Comparison of ENCODE assay signal across 9 cellular contexts in the genomic region with DNA sequence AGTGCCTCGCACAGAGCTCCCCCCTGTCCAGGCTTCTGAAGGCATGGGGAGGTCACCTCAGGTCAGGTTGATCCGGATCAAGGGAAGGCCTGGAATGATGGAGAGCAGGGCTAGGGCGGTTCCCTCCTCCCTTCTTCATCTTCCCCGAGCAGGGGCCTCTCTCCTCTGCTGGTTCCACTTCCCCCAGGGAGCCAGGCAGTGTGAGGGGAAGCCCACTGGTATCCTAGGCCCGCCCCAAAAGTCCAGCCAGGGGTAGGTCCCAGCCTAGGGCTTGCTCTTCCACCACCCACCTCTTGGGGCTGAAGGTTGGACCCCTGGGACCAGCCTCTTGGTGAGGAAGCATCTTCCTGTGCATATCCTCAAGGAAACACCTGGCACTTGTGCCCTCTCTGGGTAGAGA. TPM values are rescaled to one million over a fixed set of nuclear protein-coding genes. Genes with fewer than 3 reads are reported as not detected.
A peak's percentile ranks its signal among the peaks of the same experiment; 100 is the strongest.
DNase-seq lines count a peak whose midpoint lies in the region; ATAC-seq, FAIRE-seq and TF ChIP-seq lines count a peak whose summit lies in the region.
"Had no signal": no experiment of that assay in that cellular context is flagged by ENCODE, and none has a peak within 500 bp of the region (broad histone marks: within the 10 kb centered on the region; RNA-seq: fewer than 3 reads in every experiment).

No MANE protein-coding gene starts in this region.

- intact Hi-C loops in PC-9 (cut with micrococcal nuclease; ENCODE audit: unreplicated experiment) = no loop called here
- intact Hi-C loops in sciatic nerve (cut with DNase I) = no loop called here

- H3K9me2 ChIP-seq in PC-9 (ENCODE audit: insufficient read depth) = no peaks in the 10 kb centered on the region

- TF ChIP-seq CTCF in GM12872 (IDR thresholded peaks at IDR 0.05; ENCODE audit: insufficient read depth, low read depth, low read length) (0 out of 3 replicates have a peak, but pooled peaks have one; percentile 25), PC-9 (conservative IDR thresholded peaks at IDR 0.05) (no peak), fibroblast of lung (conservative IDR thresholded peaks at IDR 0.05 in 1 of 2, IDR thresholded peaks at IDR 0.05 in 1 of 2; ENCODE audit: low read depth in 1 of 2, low read length in 2 of 2) (no peak)

- H3K79me2 ChIP-seq in PC-9 (ENCODE audit: low read depth) (peaks cover 14% of the 10 kb centered on the region; the same call in 1 of the 2 replicates), fibroblast of lung (ENCODE audit: control insufficient read depth, insufficient read depth, low read length) (peaks cover 35% of the 10 kb centered on the region)

- H4K20me1 ChIP-seq in PC-9 (ENCODE audit: insufficient read depth) (peaks cover 15% of the 10 kb centered on the region; the same call in 1 of the 2 replicates), fibroblast of lung (ENCODE audit: control insufficient read depth, extremely low read depth, insufficient read depth, low read length) (no peaks in the 10 kb centered on the region)

- H2AFZ ChIP-seq in PC-9 (no peak overlapping the region), fibroblast of lung (ENCODE audit: low read length) (no peak overlapping the region)

- CTCF ChIA-PET in PC-9 (lab: Charles Lee) = no interaction called here

- H3K27me3 ChIP-seq in PC-9 (ENCODE audit: insufficient read depth, low read depth) = no peaks in the 10 kb centered on the region
- H3K27me3 ChIP-seq in fibroblast of lung (ENCODE audit: control insufficient read depth, insufficient read depth, low read length) = no peaks in the 10 kb centered on the region

- DNase-seq in PC-9 (no peak), fibroblast of lung (ENCODE audit: low read depth in 2 of 2) (no peak), sciatic nerve (ENCODE audit: low spot score) (peak; percentile 70), GM12892 (ENCODE audit: insufficient read length) (no peak), H54 (ENCODE audit: insufficient read length, low spot score) (no peak)

- FAIRE-seq in GM12892 (lab: Jason Lieb, UNC) = no peak
- no peak for FAIRE-seq in H54 (lab: Jason Lieb, UNC)

- BruUV-seq in PC-9 (replicated peaks; lab: Mats Ljungman, UMichigan) = TSS peak; percentile 48

- H3K36me3 ChIP-seq in PC-9 (ENCODE audit: low read depth) = no peaks in the 10 kb centered on the region
- H3K36me3 ChIP-seq in fibroblast of lung (ENCODE audit: control insufficient read depth, insufficient read depth, low read length) = peaks cover 28% of the 10 kb centered on the region

- H3K27ac ChIP-seq in PC-9 (no peak overlapping the region), fibroblast of lung (ENCODE audit: insufficient read depth, low read length) (peak overlapping the region; percentile 65)
- H3K27ac ChIP-seq: HL-60 had no signal

- H3K4me3 ChIP-seq in PC-9 (no peak overlapping the region), fibroblast of lung (replicated peaks in 1 of 4; ENCODE audit: control extremely low read depth in 1 of 4, insufficient read depth in 1 of 4, low read depth in 3 of 4, low read length in 4 of 4) (peak overlapping the region; percentile 73 to 82 (median 81))

- no peak for ATAC-seq in sciatic nerve
- no peak for ATAC-seq in GM19467 (IDR thresholded peaks at IDR 0.05; ENCODE audit: unreplicated experiment)
- ATAC-seq in HG02610 (IDR thresholded peaks at IDR 0.05; ENCODE audit: unreplicated experiment) = no peak

- peaks cover 23% of the 10 kb centered on the region; the same call in 1 of the 2 replicates for H3F3A ChIP-seq in PC-9 (ENCODE audit: insufficient read depth, low read depth)

- H3K9me3 ChIP-seq in PC-9 (ENCODE audit: insufficient read depth, low read depth) = no peaks in the 10 kb centered on the region
- no peaks in the 10 kb centered on the region for H3K9me3 ChIP-seq in fibroblast of lung (ENCODE audit: control insufficient read depth, insufficient read depth, low read depth, low read length)

- H3K4me1 ChIP-seq in PC-9 (replicated peaks; ENCODE audit: insufficient read depth) (peaks cover 36% of the 10 kb centered on the region), fibroblast of lung (ENCODE audit: control insufficient read depth, extremely low read depth, insufficient read depth, low read length) (peaks cover 39% of the 10 kb centered on the region)

- peak overlapping the region; percentile 23 for H3K9ac ChIP-seq in fibroblast of lung (ENCODE audit: insufficient read depth, low read length)

- TF ChIP-seq POLR2A in GM12892 (IDR thresholded peaks at IDR 0.05; ENCODE audit: low read depth, low read length) = no peak
- no peak for TF ChIP-seq POLR2A in H54 (IDR thresholded peaks at IDR 0.05; ENCODE audit: low read depth, low read length)

- H3K4me2 ChIP-seq in PC-9 (peak overlapping the region; percentile 99), fibroblast of lung (ENCODE audit: extremely low read depth, insufficient read depth, low read length) (peak overlapping the region; percentile 99)

- POLR2A ChIA-PET in PC-9 (lab: Charles Lee; ENCODE audit: unreplicated experiment) = no interaction called here

RNA-seq across cellular contexts. Expression of gene PRR19, which starts 16.4 kb away (rescaled TPM):
- 0.85 and 1.1 TPM in 2 replicates for total RNA-seq in PC-9 (2021)
- 0.17 and 0.26 TPM in 2 replicates for total RNA-seq in fibroblast of lung
- 0.39 and 0.54 TPM in 2 replicates for polyA plus RNA-seq in fibroblast of lung
- polyA plus RNA-seq in fibroblast of lung (2012) = 1.5 and 1.6 TPM in 2 replicates
- 0.48 and 4.3 TPM in 2 replicates for polyA minus RNA-seq in fibroblast of lung (ENCODE audit: low replicate concordance)
- total RNA-seq in sciatic nerve = 0.45 TPM
- polyA plus RNA-seq in GM12892 (2012; ENCODE audit: missing spikeins) = not detected

RNA-seq across cellular contexts. Expression of gene CIC, which starts 16.5 kb away (rescaled TPM):
- total RNA-seq in PC-9 (2021) (58.1 and 60.7 TPM in 2 replicates), fibroblast of lung (16.7 and 23.6 TPM in 2 replicates), sciatic nerve (92.1 TPM)
- 8.5 and 14.5 TPM in 2 replicates for polyA plus RNA-seq in fibroblast of lung
- polyA plus RNA-seq in fibroblast of lung (2012) = 32.9 and 41.3 TPM in 2 replicates
- polyA minus RNA-seq in fibroblast of lung (ENCODE audit: low replicate concordance) = 36.6 and 51.1 TPM in 2 replicates
- 6.1 TPM for polyA plus RNA-seq in GM12892 (2012; ENCODE audit: missing spikeins)

RNA-seq across cellular contexts. Expression of gene PAFAH1B3, which starts 16.9 kb away (rescaled TPM):
- total RNA-seq in PC-9 (2021) (70.2 and 90.1 TPM in 2 replicates), fibroblast of lung (25.9 and 32.1 TPM in 2 replicates), sciatic nerve (7.4 TPM)
- 20.1 and 34.1 TPM in 2 replicates for polyA plus RNA-seq in fibroblast of lung
- 25.4 and 52.0 TPM in 2 replicates for polyA plus RNA-seq in fibroblast of lung (2012)
- polyA minus RNA-seq in fibroblast of lung (ENCODE audit: low replicate concordance) = 79.3 and 108 TPM in 2 replicates
- polyA plus RNA-seq in GM12892 (2012; ENCODE audit: missing spikeins) = 26.5 TPM

RNA-seq across cellular contexts. Expression of gene TMEM145, which starts 27.6 kb away (rescaled TPM):
- total RNA-seq in PC-9 (2021) (1.2 and 1.7 TPM in 2 replicates), fibroblast of lung (0.83 TPM in 1 of 2 replicates, not detected in the other), sciatic nerve (not detected)
- polyA plus RNA-seq in fibroblast of lung = 0.05 and 0.20 TPM in 2 replicates
- polyA plus RNA-seq in fibroblast of lung (2012) = 0.14 and 0.17 TPM in 2 replicates
- polyA minus RNA-seq in fibroblast of lung (ENCODE audit: low replicate concordance) = not detected in 2 replicates
- polyA plus RNA-seq in GM12892 (2012; ENCODE audit: missing spikeins) = not detected

RNA-seq across cellular contexts. Expression of gene ERF, which starts 30.6 kb away (rescaled TPM):
- 57.4 and 79.1 TPM in 2 replicates for total RNA-seq in PC-9 (2021)
- total RNA-seq in fibroblast of lung = 13.2 and 14.1 TPM in 2 replicates
- polyA plus RNA-seq in fibroblast of lung = 35.3 and 36.3 TPM in 2 replicates
- 37.5 and 44.0 TPM in 2 replicates for polyA plus RNA-seq in fibroblast of lung (2012)
- polyA minus RNA-seq in fibroblast of lung (ENCODE audit: low replicate concordance) = 36.3 and 46.2 TPM in 2 replicates
- 90.7 TPM for total RNA-seq in sciatic nerve
- polyA plus RNA-seq in GM12892 (2012; ENCODE audit: missing spikeins) = 10.6 TPM
